ENCODE assay signal across 19 cellular contexts in genomic region chr20:34539756-34540155, GRCh38. TPM values are rescaled to one million over a fixed set of nuclear protein-coding genes. Genes with fewer than 3 reads are reported as not detected.
DNase-seq lines count a peak whose midpoint lies in the region; ATAC-seq, FAIRE-seq and TF ChIP-seq lines count a peak whose summit lies in the region.
"Had no signal": no experiment of that assay in that cellular context is flagged by ENCODE, and none has a peak within 500 bp of the region (broad histone marks: within the 10 kb centered on the region; RNA-seq: fewer than 3 reads in every experiment).

No MANE protein-coding gene starts in this region.

- H3K9me3 Mint-ChIP-seq in CD4-positive, alpha-beta T cell, result no peaks in the 10 kb centered on the region
- no peaks in the 10 kb centered on the region for H3K9me3 Mint-ChIP-seq in osteocyte (ENCODE audit: unreplicated experiment)
- H3K9me3 Mint-ChIP-seq: CD8-positive, alpha-beta T cell; GM23338 had no signal

- peaks cover 4% of the 10 kb centered on the region; the same call in 1 of the 2 replicates for H3K4me1 ChIP-seq in GM12878 (ENCODE audit: control insufficient read depth, insufficient read depth, low read length)
- peaks cover 6 to 49% (median 29%) of the 10 kb centered on the region in 6 donors for H3K4me1 ChIP-seq in spleen

- CTCF ChIA-PET in CD4-positive, alpha-beta T cell (lab: Charles Lee), result no interaction called here
- CTCF ChIA-PET in GM12878 (lab: Yijun Ruan, JAX), result interaction anchor here (0.6 to 5.7 kb wide), 13 partner anchors 9 to 235 kb away, joined by 3 to 93 read pairs (median 4); partner anchors contain the start of genes DYNLRB1 and TP53INP2

- H3K4me3 ChIP-seq in GM12878, result no peak overlapping the region
- H3K4me3 ChIP-seq in spleen, result no peak overlapping the region
- H3K4me3 ChIP-seq: BLaER1 treated with 17β-estradiol and CSF1 and Interleukin-3, amounts not matched to agents 10 nM and 100 nM; GM23338 had no signal

- H2AFZ ChIP-seq in GM12878 (ENCODE audit: control insufficient read depth, low read depth, low read length), result no peak overlapping the region
- H2AFZ ChIP-seq: GM23338 had no signal

- H3K27me3 ChIP-seq in CD4-positive, alpha-beta T cell (ENCODE audit: control insufficient read depth, insufficient read depth, low read length), result no peaks in the 10 kb centered on the region
- H3K27me3 ChIP-seq in GM12878 (replicated peaks in 1 of 2; ENCODE audit: control insufficient read depth in 2 of 2, insufficient read depth in 2 of 2, low read length in 1 of 2) (no peaks in the 10 kb centered on the region), spleen (replicated peaks in 1 of 7) (no peaks in the 10 kb centered on the region)
- H3K27me3 ChIP-seq: BLaER1 treated with 17β-estradiol and CSF1 and Interleukin-3, amounts not matched to agents 10 nM and 100 nM had no signal

- H3K4me2 ChIP-seq in GM12878 (ENCODE audit: control insufficient read depth, insufficient read depth), result no peak overlapping the region
- H3K4me2 ChIP-seq: BLaER1 treated with 17β-estradiol and CSF1 and Interleukin-3, amounts not matched to agents 10 nM and 100 nM; GM23338 had no signal

- H3K79me2 ChIP-seq in GM12878 (ENCODE audit: control insufficient read depth, insufficient read depth, low read length), result no peaks in the 10 kb centered on the region

- no peak overlapping the region for H3K9ac ChIP-seq in GM12878 (ENCODE audit: control insufficient read depth, insufficient read depth, low read length)
- H3K9ac ChIP-seq: BLaER1 treated with 17β-estradiol and CSF1 and Interleukin-3, amounts not matched to agents 10 nM and 100 nM had no signal

- in situ Hi-C loops in GM12878 (cut with MboI), result loop anchor here (5.0 kb wide), 1 partner anchor 228 kb away; no protein-coding TSS in a partner anchor

- no peak for DNase-seq in CD4-positive, alpha-beta T cell
- DNase-seq in NCI-H226, result peak; percentile 0
- DNase-seq in GM12878 (ENCODE audit: low read depth, low spot score), result no peak
- DNase-seq in spleen, result peak; percentile 8
- DNase-seq in NCI-H2081 (lab: John Stamatoyannopoulos, UW), result no peak
- DNase-seq in osteocyte (ENCODE audit: extremely low spot score, unreplicated experiment), result no peak
- no peak for DNase-seq in NCI-H69 (lab: John Stamatoyannopoulos, UW)
- DNase-seq: CD8-positive, alpha-beta T cell; DMS 273 treated with DMSO at 0.1 percent for 48 hours; DMS53; DND-41; EL; HCEC 1CT had no signal

- WGBS in GM12878 (ENCODE audit: insufficient coverage, insufficient replicate concordance, low lambda C conversion rate, missing lambda C conversion rate), result 96% methylated on average over 8 of the region's 8 CpGs
- WGBS in spleen, 5 donors, result 94 to 99% (median 96%) methylated on average over 8 of the region's 8 CpGs

- TF ChIP-seq POLR2A in GM12878 (IDR thresholded peaks at IDR 0.05; ENCODE audit: low read depth, low read length) (no peak), spleen (IDR thresholded peaks at IDR 0.05) (no peak)

- no peak for TF ChIP-seq CTCF in CD4-positive, alpha-beta T cell (IDR thresholded peaks at IDR 0.05)
- no peak for TF ChIP-seq CTCF in GM12878 (IDR thresholded peaks at IDR 0.05 in 2 of 3, conservative IDR thresholded peaks at IDR 0.05 in 1 of 3; ENCODE audit: control insufficient read depth in 2 of 3, extremely low read depth in 1 of 3, insufficient read depth in 1 of 3, low read depth in 3 of 3, low read length in 3 of 3)
- TF ChIP-seq CTCF in spleen (IDR thresholded peaks at IDR 0.05 in 8 of 11, conservative IDR thresholded peaks at IDR 0.05 in 3 of 11), result no peak
- TF ChIP-seq CTCF in osteocyte (IDR thresholded peaks at IDR 0.05), result no peak

- TF ChIP-seq RAD21 in GM12878 (IDR thresholded peaks at IDR 0.05; ENCODE audit: insufficient read depth, low read depth, low read length), result no peak

- H3K27ac ChIP-seq in CD4-positive, alpha-beta T cell (ENCODE audit: low read depth, low read length), result no peak overlapping the region
- H3K27ac ChIP-seq in GM12878 (ENCODE audit: control insufficient read depth, insufficient read depth) (no peak overlapping the region), spleen (no peak overlapping the region)
- H3K27ac ChIP-seq: BLaER1 treated with 17β-estradiol and CSF1 and Interleukin-3, amounts not matched to agents 10 nM and 100 nM had no signal

- H4K20me1 ChIP-seq in GM12878 (ENCODE audit: control insufficient read depth, insufficient read depth), result no peaks in the 10 kb centered on the region

- RAD21 ChIA-PET in GM12878 (lab: Charles Lee; ENCODE audit: unreplicated experiment), result interaction anchor here (1.5 to 5.7 kb wide), 4 partner anchors 22 to 230 kb away, joined by 5 to 21 read pairs (median 7); no protein-coding TSS in a partner anchor

- SMC1A ChIA-PET in GM12878 (lab: Charles Lee; ENCODE audit: uncharacterized antibody, unreplicated experiment), result interaction anchor here (0.7 to 5.7 kb wide), 7 partner anchors 9 to 229 kb away, joined by 3 to 50 read pairs (median 3); partner anchors contain the start of gene TP53INP2

- intact Hi-C loops in CD4-positive, alpha-beta T cell (cut with DNase I, micrococcal nuclease), result loop anchor here (5.0 kb wide), 2 partner anchors 228 to 233 kb away; no protein-coding TSS in a partner anchor
- intact Hi-C loops in GM12878 (cut with micrococcal nuclease; ENCODE audit: unreplicated experiment), result loop anchor here (5.0 kb wide), 1 partner anchor 228 kb away; no protein-coding TSS in a partner anchor
- intact Hi-C loops in spleen (cut with DNase I; ENCODE audit: low total_unique reads), result loop anchor here (5.0 kb wide), 1 partner anchor 168 kb away; no protein-coding TSS in a partner anchor

- TF ChIP-seq EP300 in GM12878 (IDR thresholded peaks at IDR 0.05; ENCODE audit: borderline replicate concordance in 1 of 2, control insufficient read depth in 1 of 2, low read depth in 2 of 2, low read length in 2 of 2), result no peak

- peaks cover 38% of the 10 kb centered on the region for H3K4me1 Mint-ChIP-seq in CD4-positive, alpha-beta T cell (ENCODE audit: low read depth)
- no peaks in the 10 kb centered on the region for H3K4me1 Mint-ChIP-seq in osteocyte (ENCODE audit: unreplicated experiment)

- no peak overlapping the region for H3K4me3 Mint-ChIP-seq in CD4-positive, alpha-beta T cell
- no peak overlapping the region for H3K4me3 Mint-ChIP-seq in osteocyte (ENCODE audit: unreplicated experiment)
- H3K4me3 Mint-ChIP-seq: B cell; CD8-positive, alpha-beta T cell; GM23338 had no signal

- POLR2A ChIA-PET in CD4-positive, alpha-beta T cell (lab: Charles Lee), result interaction anchor here (1.1 kb wide), 1 partner anchor 23 kb away, joined by 3 read pairs; the partner anchor contains the start of gene DYNLRB1
- POLR2A ChIA-PET in GM12878 (lab: Charles Lee), result no interaction called here

- no peaks in the 10 kb centered on the region for H3K27me3 Mint-ChIP-seq in CD4-positive, alpha-beta T cell
- H3K27me3 Mint-ChIP-seq in osteocyte (ENCODE audit: unreplicated experiment), result no peaks in the 10 kb centered on the region
- H3K27me3 Mint-ChIP-seq: B cell had no signal

- H3K36me3 ChIP-seq in GM12878 (ENCODE audit: control insufficient read depth in 2 of 2, insufficient read depth in 2 of 2, low read length in 1 of 2), result peaks cover 13 to 23% of the 10 kb centered on the region in 2 experiments; a peak in 3 of 4 replicates
- H3K36me3 ChIP-seq in spleen, result peaks cover 6 to 78% (median 52%) of the 10 kb centered on the region in 6 donors

- peaks cover 61% of the 10 kb centered on the region for H3K36me3 Mint-ChIP-seq in CD4-positive, alpha-beta T cell (ENCODE audit: low read depth)
- peaks cover 38% of the 10 kb centered on the region for H3K36me3 Mint-ChIP-seq in osteocyte (ENCODE audit: unreplicated experiment)

- H3K27ac Mint-ChIP-seq in CD4-positive, alpha-beta T cell, result peak overlapping the region; percentile 79
- no peak overlapping the region for H3K27ac Mint-ChIP-seq in osteocyte (ENCODE audit: unreplicated experiment)
- H3K27ac Mint-ChIP-seq: B cell; CD8-positive, alpha-beta T cell had no signal

- ATAC-seq in CD4-positive, alpha-beta T cell (ENCODE audit: poor library complexity), result no peak
- ATAC-seq in GM12878, result no peak
- ATAC-seq: CD8-positive, alpha-beta T cell; GM23338 had no signal

- no TSS peak for BruUV-seq in GM12878 (replicated peaks; lab: Mats Ljungman, UMichigan)

- H3K9me3 ChIP-seq in CD4-positive, alpha-beta T cell (ENCODE audit: control insufficient read depth, low read length), result no peaks in the 10 kb centered on the region
- no peaks in the 10 kb centered on the region for H3K9me3 ChIP-seq in GM12878 (replicated peaks; ENCODE audit: control insufficient read depth, insufficient read depth, low read length)
- no peaks in the 10 kb centered on the region for H3K9me3 ChIP-seq in spleen
- H3K9me3 ChIP-seq: BLaER1 treated with 17β-estradiol and CSF1 and Interleukin-3, amounts not matched to agents 10 nM and 100 nM had no signal

- FAIRE-seq in GM12878 (lab: Jason Lieb, UNC), result no peak
- FAIRE-seq: GM12892, GM18507, H54 had no signal

RNA-seq across cellular contexts. Expression of gene MAP1LC3A, which starts 18.8 kb away (rescaled TPM):
- total RNA-seq in CD4-positive, alpha-beta T cell, result 10 to 100 TPM; 17.5 to 17.7 TPM
- total RNA-seq in GM12878 (2013; cell fraction: nucleolus; rRNA removed), result not detected in 2 replicates
- total RNA-seq in GM12878 (2014; rRNA removed) (0.16 and 1.1 TPM in 2 replicates), GM12878 (2014; rRNA removed; fragmentation: Illumina TruSeq; extraction: Trizol) (0.27 TPM in 1 of 2 replicates, not detected in the other), GM12878 (2021) (0.44 and 0.69 TPM in 2 replicates), spleen (10 to 100 TPM; 13.0 to 34.0 (median 26.0) TPM), osteocyte (60.5 and 67.2 TPM in 2 replicates)
- 0.45 TPM for polyA plus RNA-seq in GM12878 (2011; ENCODE audit: low read depth)
- polyA plus RNA-seq in GM12878 (2011; rRNA removed) (not detected in 2 replicates), GM12878 (2014; fragmentation: Illumina TruSeq; extraction: Trizol) (not detected in 2 replicates), GM12878 (2014; fragmentation: Nextera tagmentation; extraction: Ambion mirVana) (not detected), GM12878 (2014; rRNA removed) (0.35 and 0.60 TPM in 2 replicates), GM12878 (2016; fragmentation: Nextera tagmentation; extraction: Ambion mirVana) (1 to 10 TPM in 1 of 2 experiments, under 1 TPM in 1; 0.33 to 1.2 TPM), spleen (10 to 100 TPM; 47.3 to 56.7 (median 54.2) TPM)
- 0.07 and 0.15 TPM in 2 replicates for polyA plus RNA-seq in GM12878 (2011; cell fraction: cytosol; rRNA removed)
- 0.36 and 0.45 TPM in 2 replicates for polyA plus RNA-seq in GM12878 (2011; cell fraction: nucleus; rRNA removed)
- 1.5 and 2.5 TPM in 2 replicates for polyA plus RNA-seq in GM12878 (2012)
- not detected in 2 replicates for polyA minus RNA-seq in GM12878 (2011; rRNA and poly(A)+ RNA removed)
- polyA minus RNA-seq in GM12878 (2011; cell fraction: cytosol; rRNA and poly(A)+ RNA removed), result not detected in 2 replicates
- polyA minus RNA-seq in GM12878 (2011; cell fraction: nucleus; rRNA and poly(A)+ RNA removed), result not detected in 2 replicates

RNA-seq across cellular contexts. Expression of gene DYNLRB1, which starts 23.5 kb away (rescaled TPM):
- total RNA-seq in CD4-positive, alpha-beta T cell, result 10 to 100 TPM; 38.3 to 40.3 TPM
- total RNA-seq in GM12878 (2013; cell fraction: nucleolus; rRNA removed), result 25.4 and 25.5 TPM in 2 replicates
- total RNA-seq in GM12878 (2014; rRNA removed) (114 and 129 TPM in 2 replicates), GM12878 (2014; rRNA removed; fragmentation: Illumina TruSeq; extraction: Trizol) (132 and 149 TPM in 2 replicates), GM12878 (2021) (87.9 and 92.5 TPM in 2 replicates), spleen (100 to 1,000 TPM in 3 of 7 donors, 10 to 100 TPM in 4; 72.0 to 209 (median 91.9) TPM), osteocyte (160 and 166 TPM in 2 replicates)
- 405 TPM for polyA plus RNA-seq in GM12878 (2011; ENCODE audit: low read depth)
- polyA plus RNA-seq in GM12878 (2011; rRNA removed) (81.4 and 135 TPM in 2 replicates), GM12878 (2014; fragmentation: Illumina TruSeq; extraction: Trizol) (250 and 313 TPM in 2 replicates), GM12878 (2014; fragmentation: Nextera tagmentation; extraction: Ambion mirVana) (100 to 1,000 TPM; 185 to 189 TPM), GM12878 (2014; rRNA removed) (97.9 and 123 TPM in 2 replicates), GM12878 (2016; fragmentation: Nextera tagmentation; extraction: Ambion mirVana) (100 to 1,000 TPM; 171 to 194 TPM), spleen (100 to 1,000 TPM; 151 to 190 (median 166) TPM)
- 130 and 201 TPM in 2 replicates for polyA plus RNA-seq in GM12878 (2011; cell fraction: cytosol; rRNA removed)
- polyA plus RNA-seq in GM12878 (2011; cell fraction: nucleus; rRNA removed), result 70.6 and 108 TPM in 2 replicates
- polyA plus RNA-seq in GM12878 (2012), result 190 and 213 TPM in 2 replicates
- 88.9 and 125 TPM in 2 replicates for polyA minus RNA-seq in GM12878 (2011; rRNA and poly(A)+ RNA removed)
- 30.5 and 33.1 TPM in 2 replicates for polyA minus RNA-seq in GM12878 (2011; cell fraction: cytosol; rRNA and poly(A)+ RNA removed)
- polyA minus RNA-seq in GM12878 (2011; cell fraction: nucleus; rRNA and poly(A)+ RNA removed), result 20.2 and 32.2 TPM in 2 replicates

Comparison
In these comparisons a context has a peak if more than half of its experiments do, and no peak if none do; other contexts are left out.
1. DNase-seq: peak in NCI-H226 (single experiment) and spleen (single experiment); none in CD4-positive, alpha-beta T cell (0 of 10), GM12878 (single experiment), NCI-H2081 (0 of 2), osteocyte (single experiment) and NCI-H69 (single experiment).
2. RNA of gene MAP1LC3A, which starts 18.8 kb away (total RNA-seq): 60.5 to 67.2 TPM in osteocyte, 13.0 to 34.0 TPM in spleen and 17.5 to 17.7 TPM in CD4-positive, alpha-beta T cell; 0.16 to 1.1 TPM in GM12878; every median in the first group is over 4 times any median in the second.